In the genomic region with DNA sequence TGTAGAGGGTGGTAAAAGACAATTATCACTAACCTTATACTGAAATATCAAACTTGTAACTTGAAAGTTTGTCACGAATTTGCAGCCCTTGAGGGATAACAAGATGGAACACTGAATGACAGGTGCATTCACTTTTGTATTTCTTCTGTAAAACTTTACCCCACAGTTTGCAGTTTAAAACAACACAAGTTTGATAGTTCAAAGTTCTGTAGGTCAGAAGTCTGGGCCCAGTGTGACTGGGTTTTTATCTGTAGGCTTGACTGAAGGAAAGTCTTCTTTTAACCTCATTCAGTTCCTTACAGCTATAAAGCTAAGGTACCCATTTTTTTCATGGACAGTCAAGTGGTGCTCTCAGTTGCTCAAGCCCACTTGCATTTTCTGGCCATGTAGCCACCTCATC, we compare ENCODE assay signal across 35 cellular contexts.
"Had no signal": no experiment of that assay in that cellular context is flagged by ENCODE, and none has a peak within 500 bp of the region (broad histone marks: within the 10 kb centered on the region; RNA-seq: fewer than 3 reads in every experiment).

No MANE protein-coding gene starts in this region.

- DNase-seq: Karpas-422, Kasumi-1, MM.1S, MV-4-11, NCI-H1048, NCI-H1092, NCI-H1092 treated with DMSO at 0.1 percent for 48 hours, NCI-H1105, NCI-H1105 treated with DMSO at 0.1 percent for 48 hours, NCI-H1417, NCI-H1417 treated with DMSO at 0.1 percent for 48 hours, NCI-H1436, NCI-H1436 treated with DMSO at 0.1 percent for 48 hours, NCI-H146, NCI-H1694, NCI-H1694 treated with DMSO at 0.1 percent for 48 hours, NCI-H187, NCI-H187 treated with DMSO at 0.1 percent for 48 hours, NCI-H1930, NCI-H2029, NCI-H2029 treated with DMSO at 0.1 percent for 48 hours, NCI-H2081, NCI-H2081 treated with DMSO at 0.1 percent for 48 hours, NCI-H2107, NCI-H2171, NCI-H2171 treated with DMSO at 0.1 percent for 48 hours, NCI-H2227 treated with DMSO at 0.1 percent for 48 hours, NCI-H226, NCI-H345, NCI-H446, NCI-H446 treated with DMSO at 0.1 percent for 48 hours, NCI-H510A, NCI-H510A treated with DMSO at 0.1 percent for 48 hours, NCI-H524, NCI-H524 treated with DMSO at 0.1 percent for 48 hours had no signal
